21 cellular contexts compared by ENCODE assay signal in genomic region chr13:107907065-107907464, GRCh38.
"Had no signal": no experiment of that assay in that cellular context is flagged by ENCODE, and none has a peak within 500 bp of the region (broad histone marks: within the 10 kb centered on the region; RNA-seq: fewer than 3 reads in every experiment).

No MANE protein-coding gene starts in this region.

- H3K4me1 Mint-ChIP-seq: immature natural killer cell; naive thymus-derived CD4-positive, alpha-beta T cell; stimulated activated memory B cell treated with anti-CD40 and anti-IgM and Interleukin-4, amounts not matched to agents 10 μg/mL and 1 μg/mL and 100 μg/mL, for 72 hours had no signal

- H3K36me3 Mint-ChIP-seq: immature natural killer cell; naive thymus-derived CD4-positive, alpha-beta T cell; stimulated activated memory B cell treated with anti-CD40 and anti-IgM and Interleukin-4, amounts not matched to agents 10 μg/mL and 1 μg/mL and 100 μg/mL, for 72 hours had no signal

- H3K36me3 ChIP-seq: spleen, tibial nerve, upper lobe of right lung, vagina had no signal

- H3K4me3 ChIP-seq: dorsolateral prefrontal cortex, lung, spleen, testis, tibial nerve, upper lobe of right lung, vagina had no signal

- DNase-seq: cortex of kidney; dorsolateral prefrontal cortex; effector CD8-positive, alpha-beta T cell; glutamatergic neuron; immature natural killer cell; left colon; left ventricle myocardium superior; naive thymus-derived CD4-positive, alpha-beta T cell; nephron progenitor cell; posterior cingulate gyrus; spleen; stimulated activated CD4-positive, alpha-beta T cell treated with anti-CD3 and anti-CD28 coated beads, Interleukin-15, amount 100 ng/mL, for 24 hours; stimulated activated CD4-positive, alpha-beta T cell treated with anti-CD3 and anti-CD28 coated beads, Interleukin-1b, Interleukin-23, amount 100 ng/mL, for 48 hours; stimulated activated CD4-positive, alpha-beta T cell treated with anti-CD3 and anti-CD28 coated beads, Interleukin-4, amount 100 ng/mL, for 24 hours; testis; upper lobe of right lung had no signal

- H3K27me3 ChIP-seq: dorsolateral prefrontal cortex, spleen, testis, tibial nerve, upper lobe of right lung, vagina had no signal

- H3K27ac ChIP-seq: dorsolateral prefrontal cortex, spleen, testis, tibial nerve, upper lobe of right lung, vagina had no signal

- H3K27me3 Mint-ChIP-seq: stimulated activated memory B cell treated with anti-CD40 and anti-IgM and Interleukin-4, amounts not matched to agents 10 μg/mL and 1 μg/mL and 100 μg/mL, for 72 hours; stimulated activated naive CD8-positive, alpha-beta T cell treated with anti-CD3 and anti-CD28 coated beads, Interleukin-15, Interleukin-2, amounts not matched to agents 100 ng/mL and 50 ng/mL, for 24 hours had no signal

- H3K27ac Mint-ChIP-seq: immature natural killer cell; naive thymus-derived CD4-positive, alpha-beta T cell; stimulated activated memory B cell treated with anti-CD40 and anti-IgM and Interleukin-4, amounts not matched to agents 10 μg/mL and 1 μg/mL and 100 μg/mL, for 72 hours; stimulated activated naive CD8-positive, alpha-beta T cell treated with anti-CD3 and anti-CD28 coated beads, Interleukin-15, Interleukin-2, amounts not matched to agents 100 ng/mL and 50 ng/mL, for 24 hours had no signal

- H3K9me3 Mint-ChIP-seq: nephron progenitor cell had no signal

- H3K4me1 ChIP-seq: spleen, testis, tibial nerve, upper lobe of right lung, vagina had no signal

- H3K4me3 Mint-ChIP-seq: immature natural killer cell; naive thymus-derived CD4-positive, alpha-beta T cell; nephron progenitor cell; stimulated activated memory B cell treated with anti-CD40 and anti-IgM and Interleukin-4, amounts not matched to agents 10 μg/mL and 1 μg/mL and 100 μg/mL, for 72 hours; stimulated activated naive CD8-positive, alpha-beta T cell treated with anti-CD3 and anti-CD28 coated beads, Interleukin-15, Interleukin-2, amounts not matched to agents 100 ng/mL and 50 ng/mL, for 24 hours had no signal

- H3K9me3 ChIP-seq: testis, tibial nerve, upper lobe of right lung, vagina had no signal
